In the genomic region with DNA sequence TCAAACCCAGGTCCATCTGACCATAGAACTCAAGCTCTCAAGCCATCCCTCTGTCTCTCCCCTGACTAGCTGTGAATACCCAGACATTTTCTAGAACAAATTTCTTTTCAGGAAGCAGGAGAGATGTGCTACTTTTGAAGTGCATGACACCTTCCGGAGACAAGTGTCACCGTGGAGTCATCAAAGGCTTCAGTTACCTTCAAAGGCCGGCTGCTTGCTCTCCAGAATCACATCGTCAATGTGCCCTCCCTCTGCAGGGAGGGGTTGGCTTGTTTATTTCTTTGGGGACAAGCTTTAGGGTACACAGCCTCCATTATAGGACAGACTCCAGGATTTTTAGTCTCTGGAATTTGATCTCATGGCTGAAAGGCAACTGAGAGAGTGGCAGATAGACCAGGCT, we compare ENCODE assay signal across 16 cellular contexts. TPM values are rescaled to one million over a fixed set of nuclear protein-coding genes. Genes with fewer than 3 reads are reported as not detected.
DNase-seq lines count a peak whose midpoint lies in the region; ATAC-seq and TF ChIP-seq lines count a peak whose summit lies in the region.
"Had no signal": no experiment of that assay in that cellular context is flagged by ENCODE, and none has a peak within 500 bp of the region (broad histone marks: within the 10 kb centered on the region; RNA-seq: fewer than 3 reads in every experiment).

No MANE protein-coding gene starts in this region.

- POLR2A ChIA-PET in activated CD4-positive, alpha-beta memory T cell treated with anti-CD3 and anti-CD28 coated beads for 36 hours (lab: Charles Lee) = no interaction called here
- POLR2A ChIA-PET in activated CD4-positive, alpha-beta memory T cell treated with anti-CD3 and anti-CD28 coated beads, Interleukin-2, amount 10 ng/mL, durations not matched to agents 7 days and 5 days (lab: Charles Lee) = no interaction called here
- POLR2A ChIA-PET in CD4-positive, alpha-beta T cell (lab: Charles Lee) = interaction anchor here (1.1 kb wide), 1 partner anchor 25 kb away, joined by 3 read pairs; no protein-coding TSS in a partner anchor

- no peaks in the 10 kb centered on the region for H3K27me3 ChIP-seq in CD4-positive, alpha-beta T cell (ENCODE audit: control insufficient read depth, insufficient read depth, low read length)
- H3K27me3 ChIP-seq: BLaER1, Peyer's patch had no signal

- DNase-seq in activated CD4-positive, alpha-beta memory T cell treated with anti-CD3 and anti-CD28 coated beads for 36 hours = peak; percentile 11
- no peak for DNase-seq in activated CD4-positive, alpha-beta memory T cell treated with anti-CD3 and anti-CD28 coated beads, Interleukin-2, amount 10 ng/mL, durations not matched to agents 7 days and 5 days
- DNase-seq in CD4-positive, alpha-beta T cell = peak in 7 of 10 experiments; percentile 3 to 24 (median 16)
- peak; percentile 11 for DNase-seq in T follicular helper cell (ENCODE audit: low read depth)
- peak; percentile 38 for DNase-seq in activated naive CD4-positive, alpha-beta T cell treated with anti-CD3 and anti-CD28 coated beads, Interleukin-2, amount 10 ng/mL, durations not matched to agents 7 days and 5 days
- DNase-seq in NCI-H2171 treated with DMSO at 0.1 percent for 48 hours (lab: John Stamatoyannopoulos, UW) = no peak
- DNase-seq: KG1, NCI-H1436, NCI-H2029 treated with DMSO at 0.1 percent for 48 hours, Peyer's patch had no signal

- H3K36me3 Mint-ChIP-seq in activated CD4-positive, alpha-beta memory T cell treated with anti-CD3 and anti-CD28 coated beads for 36 hours = no peaks in the 10 kb centered on the region
- no peaks in the 10 kb centered on the region for H3K36me3 Mint-ChIP-seq in activated CD4-positive, alpha-beta memory T cell treated with anti-CD3 and anti-CD28 coated beads, Interleukin-2, amount 10 ng/mL, durations not matched to agents 7 days and 5 days (ENCODE audit: low read depth)
- no peaks in the 10 kb centered on the region for H3K36me3 Mint-ChIP-seq in CD4-positive, alpha-beta T cell (ENCODE audit: low read depth)
- H3K36me3 Mint-ChIP-seq in activated naive CD4-positive, alpha-beta T cell treated with anti-CD3 and anti-CD28 coated beads, Interleukin-2, amount 10 ng/mL, durations not matched to agents 7 days and 5 days = no peaks in the 10 kb centered on the region

- ATAC-seq in CD4-positive, alpha-beta T cell (ENCODE audit: poor library complexity) = peak; percentile 88
- ATAC-seq in GM21447 (IDR thresholded peaks at IDR 0.05; ENCODE audit: unreplicated experiment) = no peak
- ATAC-seq: GM23338, Right ventricle myocardium inferior had no signal

- CTCF ChIA-PET in activated CD4-positive, alpha-beta memory T cell treated with anti-CD3 and anti-CD28 coated beads for 36 hours (lab: Charles Lee) = no interaction called here
- CTCF ChIA-PET in activated CD4-positive, alpha-beta memory T cell treated with anti-CD3 and anti-CD28 coated beads, Interleukin-2, amount 10 ng/mL, durations not matched to agents 7 days and 5 days (lab: Charles Lee) = no interaction called here
- CTCF ChIA-PET in CD4-positive, alpha-beta T cell (lab: Charles Lee) = no interaction called here
- CTCF ChIA-PET in activated naive CD4-positive, alpha-beta T cell treated with anti-CD3 and anti-CD28 coated beads, Interleukin-2, amount 10 ng/mL, durations not matched to agents 7 days and 5 days (lab: Charles Lee) = no interaction called here

- peaks cover 13% of the 10 kb centered on the region for H3K4me1 Mint-ChIP-seq in activated CD4-positive, alpha-beta memory T cell treated with anti-CD3 and anti-CD28 coated beads for 36 hours (ENCODE audit: low read depth)
- H3K4me1 Mint-ChIP-seq in activated CD4-positive, alpha-beta memory T cell treated with anti-CD3 and anti-CD28 coated beads, Interleukin-2, amount 10 ng/mL, durations not matched to agents 7 days and 5 days = no peaks in the 10 kb centered on the region
- H3K4me1 Mint-ChIP-seq in CD4-positive, alpha-beta T cell (ENCODE audit: low read depth) = peaks cover 42% of the 10 kb centered on the region
- peaks cover 10% of the 10 kb centered on the region for H3K4me1 Mint-ChIP-seq in activated naive CD4-positive, alpha-beta T cell treated with anti-CD3 and anti-CD28 coated beads, Interleukin-2, amount 10 ng/mL, durations not matched to agents 7 days and 5 days
- H3K4me1 Mint-ChIP-seq: GM23338 had no signal

- TF ChIP-seq CTCF in CD4-positive, alpha-beta T cell (IDR thresholded peaks at IDR 0.05) = no peak

- peaks cover 7% of the 10 kb centered on the region for H3K27me3 Mint-ChIP-seq in activated CD4-positive, alpha-beta memory T cell treated with anti-CD3 and anti-CD28 coated beads for 36 hours
- no peaks in the 10 kb centered on the region for H3K27me3 Mint-ChIP-seq in activated CD4-positive, alpha-beta memory T cell treated with anti-CD3 and anti-CD28 coated beads, Interleukin-2, amount 10 ng/mL, durations not matched to agents 7 days and 5 days
- peaks cover 4% of the 10 kb centered on the region for H3K27me3 Mint-ChIP-seq in CD4-positive, alpha-beta T cell
- peaks cover 6% of the 10 kb centered on the region for H3K27me3 Mint-ChIP-seq in activated naive CD4-positive, alpha-beta T cell treated with anti-CD3 and anti-CD28 coated beads, Interleukin-2, amount 10 ng/mL, durations not matched to agents 7 days and 5 days

- no peak overlapping the region for H3K4me3 Mint-ChIP-seq in activated CD4-positive, alpha-beta memory T cell treated with anti-CD3 and anti-CD28 coated beads for 36 hours
- H3K4me3 Mint-ChIP-seq in activated CD4-positive, alpha-beta memory T cell treated with anti-CD3 and anti-CD28 coated beads, Interleukin-2, amount 10 ng/mL, durations not matched to agents 7 days and 5 days = no peak overlapping the region
- H3K4me3 Mint-ChIP-seq in CD4-positive, alpha-beta T cell = peak overlapping the region; percentile 40
- H3K4me3 Mint-ChIP-seq in activated naive CD4-positive, alpha-beta T cell treated with anti-CD3 and anti-CD28 coated beads, Interleukin-2, amount 10 ng/mL, durations not matched to agents 7 days and 5 days = no peak overlapping the region
- H3K4me3 Mint-ChIP-seq: GM23338 had no signal

- H3K27ac Mint-ChIP-seq in activated CD4-positive, alpha-beta memory T cell treated with anti-CD3 and anti-CD28 coated beads for 36 hours = no peak overlapping the region
- H3K27ac Mint-ChIP-seq in activated CD4-positive, alpha-beta memory T cell treated with anti-CD3 and anti-CD28 coated beads, Interleukin-2, amount 10 ng/mL, durations not matched to agents 7 days and 5 days = no peak overlapping the region
- H3K27ac Mint-ChIP-seq in CD4-positive, alpha-beta T cell = peak overlapping the region; percentile 87
- peak overlapping the region; percentile 15 for H3K27ac Mint-ChIP-seq in activated naive CD4-positive, alpha-beta T cell treated with anti-CD3 and anti-CD28 coated beads, Interleukin-2, amount 10 ng/mL, durations not matched to agents 7 days and 5 days
- H3K27ac Mint-ChIP-seq: GM23338 had no signal

- intact Hi-C loops in activated CD4-positive, alpha-beta memory T cell treated with anti-CD3 and anti-CD28 coated beads for 36 hours (cut with micrococcal nuclease) = no loop called here
- intact Hi-C loops in CD4-positive, alpha-beta T cell (cut with DNase I, micrococcal nuclease) = no loop called here

- H3K9me3 ChIP-seq in CD4-positive, alpha-beta T cell (ENCODE audit: control insufficient read depth, low read length) = no peaks in the 10 kb centered on the region
- H3K9me3 ChIP-seq: BLaER1, Peyer's patch had no signal

- H3K27ac ChIP-seq in CD4-positive, alpha-beta T cell (ENCODE audit: low read depth, low read length) = no peak overlapping the region
- H3K27ac ChIP-seq: BLaER1, Peyer's patch had no signal

- no peaks in the 10 kb centered on the region for H3K9me3 Mint-ChIP-seq in activated CD4-positive, alpha-beta memory T cell treated with anti-CD3 and anti-CD28 coated beads for 36 hours
- no peaks in the 10 kb centered on the region for H3K9me3 Mint-ChIP-seq in activated CD4-positive, alpha-beta memory T cell treated with anti-CD3 and anti-CD28 coated beads, Interleukin-2, amount 10 ng/mL, durations not matched to agents 7 days and 5 days
- no peaks in the 10 kb centered on the region for H3K9me3 Mint-ChIP-seq in CD4-positive, alpha-beta T cell
- H3K9me3 Mint-ChIP-seq in activated naive CD4-positive, alpha-beta T cell treated with anti-CD3 and anti-CD28 coated beads, Interleukin-2, amount 10 ng/mL, durations not matched to agents 7 days and 5 days = no peaks in the 10 kb centered on the region
- H3K9me3 Mint-ChIP-seq: GM23338 had no signal

RNA-seq across cellular contexts. Expression of a gene that starts 37.7 kb away (rescaled TPM):
- total RNA-seq in activated CD4-positive, alpha-beta memory T cell treated with anti-CD3 and anti-CD28 coated beads for 36 hours = not detected
- total RNA-seq in activated CD4-positive, alpha-beta memory T cell treated with anti-CD3 and anti-CD28 coated beads, Interleukin-2, amount 10 ng/mL, durations not matched to agents 7 days and 5 days = not detected
- total RNA-seq in CD4-positive, alpha-beta T cell = not detected
- total RNA-seq: Daoy, NCI-H460, Peyer's patch had no signal

Comparison
In these comparisons a context has a peak if more than half of its experiments do, and no peak if none do; other contexts are left out.
1. DNase-seq: peak in activated CD4-positive, alpha-beta memory T cell treated with anti-CD3 and anti-CD28 coated beads for 36 hours (single experiment), CD4-positive, alpha-beta T cell (7 of 10), T follicular helper cell (single experiment) and activated naive CD4-positive, alpha-beta T cell treated with anti-CD3 and anti-CD28 coated beads, Interleukin-2, amount 10 ng/mL, durations not matched to agents 7 days and 5 days (single experiment); none in activated CD4-positive, alpha-beta memory T cell treated with anti-CD3 and anti-CD28 coated beads, Interleukin-2, amount 10 ng/mL, durations not matched to agents 7 days and 5 days (single experiment) and NCI-H2171 treated with DMSO at 0.1 percent for 48 hours (single experiment).
2. H3K27ac Mint-ChIP-seq: peak in CD4-positive, alpha-beta T cell (single experiment) and activated naive CD4-positive, alpha-beta T cell treated with anti-CD3 and anti-CD28 coated beads, Interleukin-2, amount 10 ng/mL, durations not matched to agents 7 days and 5 days (single experiment); none in activated CD4-positive, alpha-beta memory T cell treated with anti-CD3 and anti-CD28 coated beads for 36 hours (single experiment) and activated CD4-positive, alpha-beta memory T cell treated with anti-CD3 and anti-CD28 coated beads, Interleukin-2, amount 10 ng/mL, durations not matched to agents 7 days and 5 days (single experiment).